ENCODE assay signal across 23 cellular contexts in the genomic region with DNA sequence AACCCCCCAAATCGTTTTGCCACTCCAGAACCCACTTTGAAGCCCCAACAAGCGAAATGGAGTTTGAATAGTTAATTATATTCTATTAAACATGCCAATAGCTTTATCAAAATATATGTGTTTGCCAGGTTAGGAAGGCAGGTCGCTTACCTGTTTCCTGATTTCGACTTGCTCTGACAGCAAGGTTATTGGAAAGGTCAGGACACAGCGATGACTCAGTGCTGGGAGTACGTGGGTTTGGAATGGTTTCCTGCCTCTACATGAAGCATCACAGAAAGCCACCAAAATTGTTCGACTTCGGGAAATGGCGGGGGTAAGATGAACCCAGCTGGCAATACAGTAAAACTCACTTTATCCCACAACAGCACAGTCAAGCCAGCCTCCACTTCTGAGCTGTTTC.
A peak's percentile ranks its signal among the peaks of the same experiment; 100 is the strongest.
DNase-seq lines count a peak whose midpoint lies in the region; ATAC-seq and TF ChIP-seq lines count a peak whose summit lies in the region.
"Had no signal": no experiment of that assay in that cellular context is flagged by ENCODE, and none has a peak within 500 bp of the region (broad histone marks: within the 10 kb centered on the region; RNA-seq: fewer than 3 reads in every experiment).

No MANE protein-coding gene starts in this region.

- no peak overlapping the region for H3K4me3 ChIP-seq in brain microvascular endothelial cell (ENCODE audit: low read depth, low read length)
- no peak overlapping the region for H3K4me3 ChIP-seq in thyroid gland (replicated peaks in 1 of 3)
- H3K4me3 ChIP-seq: colonic mucosa, mucosa of descending colon, upper lobe of left lung had no signal

- H3K27me3 ChIP-seq in brain microvascular endothelial cell (replicated peaks) (no peaks in the 10 kb centered on the region), foreskin keratinocyte (no peaks in the 10 kb centered on the region), thyroid gland (no peaks in the 10 kb centered on the region)
- H3K27me3 ChIP-seq: colonic mucosa, upper lobe of left lung had no signal

- no peaks in the 10 kb centered on the region for H3K36me3 ChIP-seq in brain microvascular endothelial cell (replicated peaks)
- H3K36me3 ChIP-seq in thyroid gland, result no peaks in the 10 kb centered on the region
- H3K36me3 ChIP-seq: colonic mucosa, upper lobe of left lung, WERI-Rb-1 had no signal

- DNase-seq in M059J (ENCODE audit: low read depth), result peak; percentile 39
- DNase-seq in brain microvascular endothelial cell, result peak; percentile 9
- DNase-seq in foreskin keratinocyte, result peak; percentile 29 to 61
- DNase-seq in thyroid gland, result peak; percentile 2 to 3
- no peak for DNase-seq in NOMO-1 treated with dmso at 0.1 percent for 144 hours (lab: John Stamatoyannopoulos, UW; ENCODE audit: unreplicated experiment)
- DNase-seq in C1 segment of cervical spinal cord (lab: John Stamatoyannopoulos, UW), result no peak
- no peak for DNase-seq in NCI-H1694 (lab: John Stamatoyannopoulos, UW)
- DNase-seq: activated CD4-positive, alpha-beta T cell treated with anti-CD3 and anti-CD28 coated beads for 48 hours; activated effector memory CD4-positive, alpha-beta T cell treated with Interleukin-2 at 50 U/mL for 16 hours; activated naive CD8-positive, alpha-beta T cell treated with anti-CD3 and anti-CD28 coated beads for 36 hours; anterior cingulate cortex; colonic mucosa; effector memory CD4-positive, alpha-beta T cell; islet precursor cell; mucosa of descending colon; NCI-H1092 treated with DMSO at 0.1 percent for 48 hours; NCI-H1930; SW 1271; upper lobe of left lung; WERI-Rb-1 had no signal

- intact Hi-C loops in thyroid gland (cut with DNase I), result no loop called here

- peak; percentile 69 for ATAC-seq in foreskin keratinocyte
- ATAC-seq in GM21737 (IDR thresholded peaks at IDR 0.05; ENCODE audit: unreplicated experiment), result no peak
- ATAC-seq: mucosa of descending colon; stimulated activated effector memory CD8-positive, alpha-beta T cell treated with anti-CD3 and anti-CD28 coated beads, Interleukin-12 subunit alpha, Interleukin-12 subunit beta, amount 100 ng/mL, for 72 hours had no signal

- TF ChIP-seq POLR2A in thyroid gland (IDR thresholded peaks at IDR 0.05), result no peak

- H3K27ac ChIP-seq in brain microvascular endothelial cell (no peak overlapping the region), foreskin keratinocyte (no peak overlapping the region), thyroid gland (no peak overlapping the region)
- H3K27ac ChIP-seq: C4-2B, colonic mucosa, upper lobe of left lung, WERI-Rb-1 had no signal

- WGBS in thyroid gland, 2 donors, result 68 to 75% methylated on average over 9 of the region's 9 CpGs

- TF ChIP-seq CTCF in brain microvascular endothelial cell (IDR thresholded peaks at IDR 0.05; ENCODE audit: low read depth, low read length, missing control alignments) (no peak), foreskin keratinocyte (conservative IDR thresholded peaks at IDR 0.05) (no peak), thyroid gland (IDR thresholded peaks at IDR 0.05) (no peak)

- H3K4me1 ChIP-seq in foreskin keratinocyte (peaks cover 9% of the 10 kb centered on the region), thyroid gland (peaks cover 0 to 12% of the 10 kb centered on the region in 2 donors)
- H3K4me1 ChIP-seq: colonic mucosa, upper lobe of left lung had no signal

- in situ Hi-C loops in brain microvascular endothelial cell (cut with HindIII; ENCODE audit: low pct_ligation_motif_present, low sequenced_read_pairs), result no loop called here

- no peaks in the 10 kb centered on the region for H3K9me3 ChIP-seq in thyroid gland
- H3K9me3 ChIP-seq: colonic mucosa, mucosa of descending colon, upper lobe of left lung had no signal

Comparison
In these comparisons a context has a peak if more than half of its experiments do, and no peak if none do; other contexts are left out.
1. DNase-seq: peak in M059J (single experiment), brain microvascular endothelial cell (single experiment), foreskin keratinocyte (2 of 2) and thyroid gland (2 of 2); none in NOMO-1 treated with dmso at 0.1 percent for 144 hours (single experiment), C1 segment of cervical spinal cord (0 of 14) and NCI-H1694 (single experiment).